ENCODE assay signal across 9 cellular contexts in genomic region chr22:17922925-17923898, GRCh38.
DNase-seq lines count a peak whose midpoint lies in the region; ATAC-seq and TF ChIP-seq lines count a peak whose summit lies in the region.
"Had no signal": no experiment of that assay in that cellular context is flagged by ENCODE, and none has a peak within 500 bp of the region (broad histone marks: within the 10 kb centered on the region; RNA-seq: fewer than 3 reads in every experiment).

No MANE protein-coding gene starts in this region.

- H3K9me3 ChIP-seq in Karpas-422 (ENCODE audit: low read length) (no peaks in the 10 kb centered on the region), upper lobe of right lung (no peaks in the 10 kb centered on the region)

- peaks cover 0 to 4% of the 10 kb centered on the region in 2 donors for H3K27me3 Mint-ChIP-seq in natural killer cell (ENCODE audit: low read depth in 2 of 2)

- H3K4me3 ChIP-seq in Karpas-422 (ENCODE audit: low read length) = no peak overlapping the region
- no peak overlapping the region for H3K4me3 ChIP-seq in upper lobe of right lung

- H3K9me3 Mint-ChIP-seq in natural killer cell = no peaks in the 10 kb centered on the region
- H3K9me3 Mint-ChIP-seq: neural crest cell had no signal

- H3K27ac ChIP-seq in Karpas-422 (ENCODE audit: low read length) = peak overlapping the region; percentile 32
- no peak overlapping the region for H3K27ac ChIP-seq in upper lobe of right lung

- H2AFZ ChIP-seq in Karpas-422 (ENCODE audit: low read length) = no peak overlapping the region

- H3K4me2 ChIP-seq in Karpas-422 (ENCODE audit: low read depth, low read length, poor library complexity, severe bottlenecking) = peak overlapping the region; percentile 39

- H3K36me3 Mint-ChIP-seq in natural killer cell = no peaks in the 10 kb centered on the region

- intact Hi-C loops in natural killer cell (cut with micrococcal nuclease) (no loop called here), upper lobe of right lung (cut with DNase I) (no loop called here)

- H3K79me2 ChIP-seq in Karpas-422 (ENCODE audit: low read length) = peaks cover 100% of the 10 kb centered on the region

- H3K4me1 Mint-ChIP-seq in natural killer cell = peaks cover 30 to 31% of the 10 kb centered on the region in 2 donors

- H3K9me2 ChIP-seq in Karpas-422 (replicated peaks; ENCODE audit: insufficient read depth, low read length) = no peaks in the 10 kb centered on the region

- in situ Hi-C loops in ACHN (cut with HindIII; ENCODE audit: low pct_ligation_motif_present, low pct_unique_long_range_greater_than_20kb, low sequenced_read_pairs) = no loop called here

- no peak overlapping the region for H3K27ac Mint-ChIP-seq in natural killer cell

- ATAC-seq in natural killer cell (no peak), upper lobe of right lung (no peak)

- H4K20me1 ChIP-seq in Karpas-422 (ENCODE audit: insufficient read depth, low read depth, low read length) = peaks cover 34% of the 10 kb centered on the region; the same call in 1 of the 2 replicates

- H3K4me1 ChIP-seq in Karpas-422 (ENCODE audit: low read length) (peaks cover 94% of the 10 kb centered on the region), upper lobe of right lung (peaks cover 61% of the 10 kb centered on the region)

- TF ChIP-seq CTCF in natural killer cell (IDR thresholded peaks at IDR 0.05) = no peak
- TF ChIP-seq CTCF in upper lobe of right lung (IDR thresholded peaks at IDR 0.05) = no peak

- no peak overlapping the region for H3K9ac ChIP-seq in Karpas-422 (ENCODE audit: low read length)

- no peaks in the 10 kb centered on the region for H3K36me3 ChIP-seq in Karpas-422 (ENCODE audit: insufficient read depth, low read length)
- H3K36me3 ChIP-seq in upper lobe of right lung = no peaks in the 10 kb centered on the region

- no peak overlapping the region for H3K4me3 Mint-ChIP-seq in natural killer cell
- H3K4me3 Mint-ChIP-seq: neural crest cell had no signal

- no peaks in the 10 kb centered on the region for H3K27me3 ChIP-seq in Karpas-422 (ENCODE audit: low read length)
- no peaks in the 10 kb centered on the region for H3K27me3 ChIP-seq in upper lobe of right lung

- DNase-seq in ACHN (peak; percentile 88), Karpas-422 (no peak), dermis microvascular lymphatic vessel endothelial cell (ENCODE audit: low read depth in 2 of 2) (peak; percentile 33 to 36), mesenteric fat pad (ENCODE audit: low spot score) (peak; percentile 65), GM19240 (ENCODE audit: insufficient read length, low spot score) (no peak), NCI-H2171 treated with DMSO at 0.1 percent for 48 hours (lab: John Stamatoyannopoulos, UW) (no peak), natural killer cell (no peak), upper lobe of right lung (no peak)

Comparison
In these comparisons a context has a peak if more than half of its experiments do, and no peak if none do; other contexts are left out.
1. DNase-seq: peak in ACHN (single experiment), dermis microvascular lymphatic vessel endothelial cell (2 of 2) and mesenteric fat pad (single experiment); none in Karpas-422 (single experiment), GM19240 (single experiment), NCI-H2171 treated with DMSO at 0.1 percent for 48 hours (single experiment), natural killer cell (single experiment) and upper lobe of right lung (single experiment).